14 cellular contexts compared by ENCODE assay signal in genomic region chr10:59887972-59888640, GRCh38. TPM values are rescaled to one million over a fixed set of nuclear protein-coding genes. Genes with fewer than 3 reads are reported as not detected.
DNase-seq lines count a peak whose midpoint lies in the region; ATAC-seq and TF ChIP-seq lines count a peak whose summit lies in the region.
"Had no signal": no experiment of that assay in that cellular context is flagged by ENCODE, and none has a peak within 500 bp of the region (broad histone marks: within the 10 kb centered on the region; RNA-seq: fewer than 3 reads in every experiment).

No MANE protein-coding gene starts in this region.

- DNase-seq in NCI-H146 (lab: John Stamatoyannopoulos, UW), result peak; percentile 67
- DNase-seq in activated naive CD8-positive, alpha-beta T cell treated with anti-CD3 and anti-CD28 coated beads, Interleukin-2, amount 50 U/mL, for 24 hours, result no peak
- DNase-seq in naive thymus-derived CD8-positive, alpha-beta T cell, result peak in 1 of 10 donors; percentile 3
- no peak for DNase-seq in DMS 273 (lab: John Stamatoyannopoulos, UW; ENCODE audit: unreplicated experiment)
- no peak for DNase-seq in central memory CD4-positive, alpha-beta T cell
- DNase-seq: activated CD4-positive, CD25-positive, alpha-beta regulatory T cell treated with anti-CD3 and anti-CD28 coated beads, Interleukin-2, amount 50 U/mL, for 72 hours; DND-41; thyroid gland had no signal

- H3K4me2 ChIP-seq in DOHH2 (ENCODE audit: low read length), result peak overlapping the region; percentile 67

- POLR2A ChIA-PET in naive thymus-derived CD8-positive, alpha-beta T cell (lab: Charles Lee), result interaction anchor here (1.7 kb wide), 1 partner anchor 17 kb away, joined by 6 read pairs; the partner anchor contains the start of gene CCDC6

- H4K20me1 ChIP-seq in DOHH2 (ENCODE audit: control insufficient read depth, insufficient read depth, low read depth, low read length), result peaks cover 24% of the 10 kb centered on the region

- H3K27ac ChIP-seq in DOHH2 (ENCODE audit: low read depth, low read length), result no peak overlapping the region
- H3K27ac ChIP-seq: thyroid gland had no signal

- H3F3A ChIP-seq in DOHH2 (ENCODE audit: control insufficient read depth, insufficient read depth), result peaks cover 11% of the 10 kb centered on the region

- no peaks in the 10 kb centered on the region for H3K9me3 ChIP-seq in DOHH2 (ENCODE audit: control insufficient read depth, insufficient read depth, low read length)
- H3K9me3 ChIP-seq: thyroid gland had no signal

- H3K36me3 Mint-ChIP-seq in activated naive CD8-positive, alpha-beta T cell treated with anti-CD3 and anti-CD28 coated beads, Interleukin-2, amount 50 U/mL, for 24 hours (ENCODE audit: low read depth), result peaks cover 28% of the 10 kb centered on the region
- peaks cover 0 to 26% (median 0%) of the 10 kb centered on the region in 3 donors for H3K36me3 Mint-ChIP-seq in naive thymus-derived CD8-positive, alpha-beta T cell

- H3K9me3 Mint-ChIP-seq in activated naive CD8-positive, alpha-beta T cell treated with anti-CD3 and anti-CD28 coated beads, Interleukin-2, amount 50 U/mL, for 24 hours, result no peaks in the 10 kb centered on the region
- no peaks in the 10 kb centered on the region for H3K9me3 Mint-ChIP-seq in naive thymus-derived CD8-positive, alpha-beta T cell

- H3K4me3 Mint-ChIP-seq in activated naive CD8-positive, alpha-beta T cell treated with anti-CD3 and anti-CD28 coated beads, Interleukin-2, amount 50 U/mL, for 24 hours, result peak overlapping the region; percentile 16
- H3K4me3 Mint-ChIP-seq in naive thymus-derived CD8-positive, alpha-beta T cell, result peak overlapping the region in 6 of 10 donors; percentile 12 to 59 (median 38)

- H3K4me1 Mint-ChIP-seq in activated naive CD8-positive, alpha-beta T cell treated with anti-CD3 and anti-CD28 coated beads, Interleukin-2, amount 50 U/mL, for 24 hours, result peaks cover 89% of the 10 kb centered on the region
- peaks cover 52 to 95% (median 90%) of the 10 kb centered on the region in 4 donors for H3K4me1 Mint-ChIP-seq in naive thymus-derived CD8-positive, alpha-beta T cell

- ATAC-seq in activated naive CD8-positive, alpha-beta T cell treated with anti-CD3 and anti-CD28 coated beads, Interleukin-2, amount 50 U/mL, for 24 hours, result no peak
- peak in 1 of 2 donors; percentile 48 for ATAC-seq in naive thymus-derived CD8-positive, alpha-beta T cell
- no peak for ATAC-seq in HG03159 (IDR thresholded peaks at IDR 0.05; ENCODE audit: unreplicated experiment)
- ATAC-seq in HG03460 (IDR thresholded peaks at IDR 0.05; ENCODE audit: unreplicated experiment), result no peak
- ATAC-seq: HCT116, Right ventricle myocardium inferior had no signal

- H3K27me3 Mint-ChIP-seq in activated naive CD8-positive, alpha-beta T cell treated with anti-CD3 and anti-CD28 coated beads, Interleukin-2, amount 50 U/mL, for 24 hours, result no peaks in the 10 kb centered on the region
- H3K27me3 Mint-ChIP-seq in naive thymus-derived CD8-positive, alpha-beta T cell, result no peaks in the 10 kb centered on the region

- H3K9me2 ChIP-seq in DOHH2 (replicated peaks; ENCODE audit: control insufficient read depth, low read length), result no peaks in the 10 kb centered on the region

- H3K27ac Mint-ChIP-seq in activated naive CD8-positive, alpha-beta T cell treated with anti-CD3 and anti-CD28 coated beads, Interleukin-2, amount 50 U/mL, for 24 hours, result no peak overlapping the region
- peak overlapping the region in 5 of 10 donors; percentile 54 to 88 (median 62) for H3K27ac Mint-ChIP-seq in naive thymus-derived CD8-positive, alpha-beta T cell

- H3K4me1 ChIP-seq in DOHH2 (ENCODE audit: control insufficient read depth, low read length), result peaks cover 63% of the 10 kb centered on the region

- H3K36me3 ChIP-seq in DOHH2 (ENCODE audit: control insufficient read depth, low read length), result peaks cover 35% of the 10 kb centered on the region
- H3K36me3 ChIP-seq: thyroid gland had no signal

- no peaks in the 10 kb centered on the region for H3K27me3 ChIP-seq in DOHH2 (ENCODE audit: control insufficient read depth, low read length)
- H3K27me3 ChIP-seq: dorsolateral prefrontal cortex, thyroid gland had no signal

- peaks cover 92% of the 10 kb centered on the region for H3K79me2 ChIP-seq in DOHH2 (ENCODE audit: control insufficient read depth, low read length)

- peak overlapping the region; percentile 17; the same call in 1 of the 2 replicates for H3K4me3 ChIP-seq in DOHH2 (ENCODE audit: low read length)
- H3K4me3 ChIP-seq: dorsolateral prefrontal cortex, thyroid gland had no signal

- no peak for TF ChIP-seq CTCF in DOHH2 (IDR thresholded peaks at IDR 0.05; ENCODE audit: low read depth, low read length, poor library complexity, severe bottlenecking)

RNA-seq across cellular contexts. Expression of gene CCDC6, which starts 18.2 kb away (rescaled TPM):
- 10 to 100 TPM; 22.7 to 23.6 TPM for total RNA-seq in naive thymus-derived CD8-positive, alpha-beta T cell
- 1 to 10 TPM; 3.6 to 4.4 (median 4.2) TPM for polyA plus RNA-seq in naive thymus-derived CD8-positive, alpha-beta T cell
